Comparison of ENCODE assay signal across 8 cellular contexts in genomic region chr2:120736955-120737801, GRCh38. TPM values are rescaled to one million over a fixed set of nuclear protein-coding genes. Genes with fewer than 3 reads are reported as not detected.
DNase-seq lines count a peak whose midpoint lies in the region; ATAC-seq and FAIRE-seq lines count a peak whose summit lies in the region.

No MANE protein-coding gene starts in this region.

- H3K27me3 ChIP-seq in duodenal mucosa (ENCODE audit: control insufficient read depth in 1 of 2, insufficient read depth in 2 of 2, low read length in 2 of 2) = peaks cover 65 to 84% of the 10 kb centered on the region in 2 donors
- H3K27me3 ChIP-seq in aorta (ENCODE audit: control insufficient read depth in 1 of 2, insufficient read depth in 2 of 2, low read length in 1 of 2) = no peaks in the 10 kb centered on the region

- DNase-seq in DMS79 treated with DMSO at 0.1 percent for 48 hours (lab: John Stamatoyannopoulos, UW) (peak; percentile 47), NCI-H2227 treated with DMSO at 0.1 percent for 48 hours (lab: John Stamatoyannopoulos, UW) (peak; percentile 15), mesenteric fat pad (ENCODE audit: low spot score) (peak; percentile 84), aorta (peak; percentile 72 to 89), frontal cortex (ENCODE audit: low spot score in 2 of 2) (no peak)

- H3K4me1 ChIP-seq in duodenal mucosa (ENCODE audit: control insufficient read depth in 1 of 2, insufficient read depth in 2 of 2, low read length in 2 of 2) (peaks cover 0 to 3% of the 10 kb centered on the region in 2 donors), aorta (ENCODE audit: control insufficient read depth in 1 of 2, insufficient read depth in 2 of 2, low read length in 2 of 2) (no peaks in the 10 kb centered on the region)

- WGBS in aorta, 2 donors = 1% methylated on average over 55 of the region's 55 CpGs

- H3K36me3 ChIP-seq in duodenal mucosa (ENCODE audit: control insufficient read depth in 1 of 2, insufficient read depth in 2 of 2, low read length in 2 of 2) (no peaks in the 10 kb centered on the region), aorta (ENCODE audit: control insufficient read depth in 1 of 2, insufficient read depth in 2 of 2, low read length in 1 of 2) (no peaks in the 10 kb centered on the region)

- intact Hi-C loops in aorta (cut with DNase I) = loop anchor here (2.0 to 10.0 kb wide), 3 partner anchors 28 to 205 kb away; no protein-coding TSS in a partner anchor

- H3K27ac ChIP-seq in duodenal mucosa (ENCODE audit: low read depth, low read length) (peak overlapping the region; percentile 50), aorta (ENCODE audit: low read depth in 1 of 2, low read length in 2 of 2) (no peak overlapping the region)

- no peak for FAIRE-seq in frontal cortex (lab: Jason Lieb, UNC)

- ATAC-seq in aorta (ENCODE audit: low FRiP score) (peak; percentile 69), HG03196 (IDR thresholded peaks at IDR 0.05; ENCODE audit: unreplicated experiment) (no peak), GM19023 (IDR thresholded peaks at IDR 0.05; ENCODE audit: unreplicated experiment) (no peak)

- H3K9me3 ChIP-seq in duodenal mucosa (ENCODE audit: control insufficient read depth in 1 of 2, low read length in 2 of 2) (no peaks in the 10 kb centered on the region), aorta (ENCODE audit: control insufficient read depth, low read length) (no peaks in the 10 kb centered on the region)

- no peak overlapping the region for H3K9ac ChIP-seq in duodenal mucosa (ENCODE audit: low read depth in 1 of 2, low read length in 2 of 2)

- H3K4me3 ChIP-seq in duodenal mucosa (ENCODE audit: low read depth in 1 of 2, low read length in 2 of 2) = peak overlapping the region; percentile 29 to 48
- peak overlapping the region; percentile 0 to 46 for H3K4me3 ChIP-seq in aorta (ENCODE audit: low read length in 2 of 2)

RNA-seq across cellular contexts. Expression of gene GLI2, which starts 1.5 kb away (rescaled TPM):
- total RNA-seq in mesenteric fat pad (4.1 TPM), aorta (10 to 100 TPM in 1 of 2 donors, 1 to 10 TPM in 1; 9.0 to 18.5 TPM), frontal cortex (0.41 TPM)
- polyA plus RNA-seq in aorta = 1 to 10 TPM in 1 of 2 donors, under 1 TPM in 1; 0.88 to 1.9 TPM

Comparison
In these comparisons a context has a peak if more than half of its experiments do, and no peak if none do; other contexts are left out.
1. DNase-seq: peak in DMS79 treated with DMSO at 0.1 percent for 48 hours (single experiment), NCI-H2227 treated with DMSO at 0.1 percent for 48 hours (single experiment), mesenteric fat pad (single experiment) and aorta (2 of 2); none in frontal cortex (0 of 2).